Comparison of ENCODE assay signal across 22 cellular contexts in genomic region chr19:43022098-43022497, GRCh38. TPM values are rescaled to one million over a fixed set of nuclear protein-coding genes. Genes with fewer than 3 reads are reported as not detected.
A peak's percentile ranks its signal among the peaks of the same experiment; 100 is the strongest.
DNase-seq lines count a peak whose midpoint lies in the region; ATAC-seq and TF ChIP-seq lines count a peak whose summit lies in the region.
"Not testable (repeated sequence)": the region's sequence is repeated elsewhere in the genome, so short reads cannot be mapped to it uniquely, and the experiment has no call there.
"Had no signal": no experiment of that assay in that cellular context is flagged by ENCODE, and none has a peak within 500 bp of the region (broad histone marks: within the 10 kb centered on the region; RNA-seq: fewer than 3 reads in every experiment).

No MANE protein-coding gene starts in this region.

- H3K36me3 ChIP-seq in adipocyte (ENCODE audit: control insufficient read depth, insufficient read depth, low read length, severe bottlenecking); osteoblast (ENCODE audit: insufficient read depth, low read length): not testable (repeated sequence)

- not testable (repeated sequence) for H3K4me3 ChIP-seq in AG04450 (ENCODE audit: low read depth, low read length); adipocyte (ENCODE audit: low read length); osteoblast (ENCODE audit: insufficient read depth, low read length)

- not testable (repeated sequence) for TF ChIP-seq CTCF in AG04450 (IDR thresholded peaks at IDR 0.05; ENCODE audit: low read depth, low read length); foreskin keratinocyte (conservative IDR thresholded peaks at IDR 0.05); osteoblast (IDR thresholded peaks at IDR 0.05; ENCODE audit: extremely low read depth, low read depth, low read length)

- not testable (repeated sequence) for H3K79me2 ChIP-seq in osteoblast (ENCODE audit: insufficient read depth, low read length)

- H3K4me1 ChIP-seq in adipocyte (ENCODE audit: control insufficient read depth, insufficient read depth, low read length) = not testable (repeated sequence)
- H3K4me1 ChIP-seq in foreskin keratinocyte (peaks cover 20% of the 10 kb centered on the region), osteoblast (ENCODE audit: insufficient read depth, low read length) (peaks cover 10% of the 10 kb centered on the region)

- not testable (repeated sequence) for H2AFZ ChIP-seq in osteoblast (ENCODE audit: low read length)

- CTCF ChIA-PET in AG04450 (lab: Charles Lee) = not testable (repeated sequence)

- not testable (repeated sequence) for H3K4me2 ChIP-seq in osteoblast (ENCODE audit: insufficient read depth, low read length)

- H3K27me3 ChIP-seq in AG04450 (ENCODE audit: control insufficient read depth, insufficient read depth, low read length); adipocyte (replicated peaks; ENCODE audit: control insufficient read depth, insufficient read depth, low read length); foreskin keratinocyte; osteoblast (ENCODE audit: insufficient read depth, low read length): not testable (repeated sequence)

- peak overlapping the region; percentile 97 for H3K27ac ChIP-seq in AG04450 (ENCODE audit: low read depth, low read length)
- H3K27ac ChIP-seq in foreskin keratinocyte = peak overlapping the region; percentile 89
- peak overlapping the region; percentile 93 for H3K27ac ChIP-seq in osteoblast (ENCODE audit: low read depth, low read length)

- not testable (repeated sequence) for ATAC-seq in foreskin keratinocyte

- DNase-seq in AG04450 (ENCODE audit: low read depth, low spot score) (peak; percentile 77), ELF-1 (ENCODE audit: low read depth, low spot score) (peak; percentile 6), HPDE6-E6E7 (ENCODE audit: extremely low spot score) (peak; percentile 1), RPMI7951 (ENCODE audit: low read depth) (peak; percentile 73), adipocyte (ENCODE audit: low read depth) (peak; percentile 57), dermis blood vessel endothelial cell (peak; percentile 57), foreskin keratinocyte (peak; percentile 87 to 95)
- DNase-seq in osteoblast (ENCODE audit: insufficient read length, low spot score, missing footprints) = not testable (repeated sequence)

- not testable (repeated sequence) for H3K9ac ChIP-seq in adipocyte (ENCODE audit: low read length)

- H3K9me3 ChIP-seq in AG04450 (ENCODE audit: control insufficient read depth, insufficient read depth, low read length); adipocyte (ENCODE audit: control insufficient read depth, low read length); osteoblast (ENCODE audit: low read depth, low read length): not testable (repeated sequence)

- POLR2A ChIA-PET in AG04450 (lab: Yijun Ruan, JAX) = not testable (repeated sequence)

- not testable (repeated sequence) for H4K20me1 ChIP-seq in osteoblast (ENCODE audit: insufficient read depth, low read length)

RNA-seq across cellular contexts. Expression of gene PSG11, which starts 4.2 kb away (rescaled TPM):
- polyA plus RNA-seq in AG04450 (2011; rRNA removed) (0.11 TPM in 1 of 2 replicates, not detected in the other), foreskin keratinocyte (not detected in 2 replicates)
- not detected in 2 replicates for polyA minus RNA-seq in AG04450 (2011; rRNA and poly(A)+ RNA removed)
- total RNA-seq in RPMI7951 (2014; rRNA removed; shearing (Covaris generic)) = 0.29 TPM in 1 of 2 replicates, not detected in the other
- total RNA-seq in dermis blood vessel endothelial cell (not detected in 2 replicates), foreskin keratinocyte (not detected in 2 replicates), osteoblast (not detected in 2 replicates)
- total RNA-seq: activated CD4-positive, alpha-beta T cell treated with anti-CD3 and anti-CD28 coated beads, Interleukin-2, amount 10 ng/mL, durations not matched to agents 24 days and 14 days; activated naive CD4-positive, alpha-beta T cell treated with anti-CD3 and anti-CD28 coated beads for 36 hours; activated T-cell treated with anti-CD3 and anti-CD28 coated beads, Interleukin-2, amount 50 U/mL, for 72 hours; aorta; chondrocyte; esophagus squamous epithelium; hepatocyte; HepG2; lower leg skin; prostate gland; suprapubic skin; uterus had no signal
- polyA plus RNA-seq: aorta, hepatocyte, HepG2, immature natural killer cell, small intestine had no signal
